ENCODE assay signal across 6 cellular contexts in genomic region chr18:54882318-54882717, GRCh38.
"Had no signal": no experiment of that assay in that cellular context is flagged by ENCODE, and none has a peak within 500 bp of the region (broad histone marks: within the 10 kb centered on the region; RNA-seq: fewer than 3 reads in every experiment).

No MANE protein-coding gene starts in this region.

- H3K4me3 ChIP-seq: GM23338, HAP-1, K562 had no signal

- H3K9me3 ChIP-seq: HAP-1 had no signal

- H3K4me1 ChIP-seq: HAP-1 had no signal

- H3K4me3 Mint-ChIP-seq: GM23338, HFFc6 had no signal

- DNase-seq: HFFc6, IMR-90 had no signal

- H3K36me3 ChIP-seq: HAP-1 had no signal

- H3K27ac Mint-ChIP-seq: GM23338, HFFc6 had no signal

- ATAC-seq: GM23338, HCT116 had no signal

- H2AFZ ChIP-seq: GM23338 had no signal

- H3K4me2 ChIP-seq: GM23338 had no signal

- H3K9me3 Mint-ChIP-seq: GM23338, HFFc6 had no signal
